In genomic region chr3:80285370-80285769, GRCh38 we compare ENCODE assay signal across 24 cellular contexts.
A peak's percentile ranks its signal among the peaks of the same experiment; 100 is the strongest.
DNase-seq lines count a peak whose midpoint lies in the region; ATAC-seq and TF ChIP-seq lines count a peak whose summit lies in the region.
"Had no signal": no experiment of that assay in that cellular context is flagged by ENCODE, and none has a peak within 500 bp of the region (broad histone marks: within the 10 kb centered on the region; RNA-seq: fewer than 3 reads in every experiment).

No MANE protein-coding gene starts in this region.

- TF ChIP-seq CTCF in choroid plexus epithelial cell (conservative IDR thresholded peaks at IDR 0.05; ENCODE audit: low read depth, low read length) (no peak), neural progenitor cell (IDR thresholded peaks at IDR 0.05) (no peak)

- H2AFZ ChIP-seq in neural progenitor cell (replicated peaks) = peak overlapping the region; percentile 76

- ATAC-seq in HG03565 (IDR thresholded peaks at IDR 0.05; ENCODE audit: unreplicated experiment) = no peak
- ATAC-seq: activated naive CD4-positive, alpha-beta T cell treated with anti-CD3 and anti-CD28 coated beads, Interleukin-2, amount 50 U/mL, for 72 hours; left ventricle myocardium superior; right cardiac atrium; SK-N-SH treated with all-trans-retinoic acid at 6 μM for 48 hours; stimulated activated memory B cell treated with anti-CD40 and anti-IgM and Interleukin-4, amounts not matched to agents 10 μg/mL and 1 μg/mL and 100 μg/mL, for 72 hours had no signal

- H3K9me3 ChIP-seq in neural progenitor cell (ENCODE audit: low read depth) = no peaks in the 10 kb centered on the region

- no peak overlapping the region for H3K4me3 ChIP-seq in choroid plexus epithelial cell (ENCODE audit: low read depth, low read length)
- H3K4me3 ChIP-seq in neural progenitor cell = no peak overlapping the region
- H3K4me3 ChIP-seq: dorsolateral prefrontal cortex had no signal

- H3F3A ChIP-seq in neural progenitor cell (ENCODE audit: low read depth) = no peaks in the 10 kb centered on the region

- no peaks in the 10 kb centered on the region for H3K36me3 ChIP-seq in neural progenitor cell

- H3K27me3 ChIP-seq in neural progenitor cell = no peaks in the 10 kb centered on the region
- H3K27me3 ChIP-seq: dorsolateral prefrontal cortex had no signal

- no peaks in the 10 kb centered on the region for H3K79me2 ChIP-seq in neural progenitor cell (ENCODE audit: low read depth)

- H3K4me1 Mint-ChIP-seq in neural progenitor cell = peaks cover 5% of the 10 kb centered on the region
- H3K4me1 Mint-ChIP-seq: activated B cell treated with CpG ODN at 0.5 μM for 24 hours; CD8-positive, alpha-beta memory T cell; stimulated activated memory B cell treated with anti-CD40 and anti-IgM and Interleukin-4, amounts not matched to agents 10 μg/mL and 1 μg/mL and 100 μg/mL, for 72 hours had no signal

- H3K36me3 Mint-ChIP-seq in neural progenitor cell = no peaks in the 10 kb centered on the region
- H3K36me3 Mint-ChIP-seq: brain; CD8-positive, alpha-beta memory T cell; stimulated activated memory B cell treated with anti-CD40 and anti-IgM and Interleukin-4, amounts not matched to agents 10 μg/mL and 1 μg/mL and 100 μg/mL, for 72 hours had no signal

- H3K4me3 Mint-ChIP-seq in neural progenitor cell = no peak overlapping the region
- H3K4me3 Mint-ChIP-seq: activated B cell treated with CpG ODN at 0.5 μM for 24 hours; activated T-helper 1 cell treated with anti-CD3 and anti-CD28 coated beads, Interleukin-12 subunit alpha, Interleukin-12 subunit beta, Interleukin-2, Interleukin-4 antibody, amounts not matched to agents 30 ng/mL and 10 ng/mL and 1 ng/mL, durations not matched to agents 14 hours and 24 hours and 36 hours; CD8-positive, alpha-beta memory T cell; stimulated activated memory B cell treated with anti-CD40 and anti-IgM and Interleukin-4, amounts not matched to agents 10 μg/mL and 1 μg/mL and 100 μg/mL, for 72 hours had no signal

- no peaks in the 10 kb centered on the region for H4K20me1 ChIP-seq in neural progenitor cell (ENCODE audit: low read depth)

- H3K27me3 Mint-ChIP-seq in neural progenitor cell (ENCODE audit: insufficient read depth, low read depth) = no peaks in the 10 kb centered on the region
- H3K27me3 Mint-ChIP-seq: activated B cell treated with CpG ODN at 0.5 μM for 24 hours; brain; CD8-positive, alpha-beta memory T cell; stimulated activated memory B cell treated with anti-CD40 and anti-IgM and Interleukin-4, amounts not matched to agents 10 μg/mL and 1 μg/mL and 100 μg/mL, for 72 hours had no signal

- no peak overlapping the region for H3K27ac Mint-ChIP-seq in neural progenitor cell
- H3K27ac Mint-ChIP-seq: activated B cell treated with CpG ODN at 0.5 μM for 24 hours; activated naive CD4-positive, alpha-beta T cell treated with anti-CD3 and anti-CD28 coated beads, Interleukin-2, amount 50 U/mL, for 72 hours; activated T-helper 1 cell treated with anti-CD3 and anti-CD28 coated beads, Interleukin-12 subunit alpha, Interleukin-12 subunit beta, Interleukin-2, Interleukin-4 antibody, amounts not matched to agents 30 ng/mL and 10 ng/mL and 1 ng/mL, durations not matched to agents 14 hours and 24 hours and 36 hours; CD8-positive, alpha-beta memory T cell; stimulated activated memory B cell treated with anti-CD40 and anti-IgM and Interleukin-4, amounts not matched to agents 10 μg/mL and 1 μg/mL and 100 μg/mL, for 72 hours had no signal

- H3K4me2 ChIP-seq in neural progenitor cell = peak overlapping the region; percentile 5

- H3K4me1 ChIP-seq in neural progenitor cell = peaks cover 7% of the 10 kb centered on the region

- H3K9ac ChIP-seq in neural progenitor cell = no peak overlapping the region

- H3K9me3 Mint-ChIP-seq in neural progenitor cell = no peaks in the 10 kb centered on the region
- H3K9me3 Mint-ChIP-seq: brain had no signal

- no peak overlapping the region for H3K27ac ChIP-seq in neural progenitor cell
- H3K27ac ChIP-seq: dorsolateral prefrontal cortex had no signal

- DNase-seq in H4 (ENCODE audit: low spot score) (peak; percentile 66), NCI-H69 (lab: John Stamatoyannopoulos, UW) (peak; percentile 11), choroid plexus epithelial cell (ENCODE audit: low read depth) (peak; percentile 84), neural progenitor cell (ENCODE audit: low spot score) (peak; percentile 4), NCI-H2196 treated with DMSO at 0.1 percent for 48 hours (lab: John Stamatoyannopoulos, UW; ENCODE audit: unreplicated experiment) (no peak), NCI-H82 (lab: John Stamatoyannopoulos, UW) (no peak)
- DNase-seq in activated CD4-positive, CD25-positive, alpha-beta regulatory T cell (lab: John Stamatoyannopoulos, UW) = no peak
- DNase-seq: activated B cell treated with CpG ODN at 0.5 μM for 24 hours; CD8-positive, alpha-beta memory T cell; DMS53; dorsolateral prefrontal cortex; KBM-7; left ventricle myocardium superior; NCI-H1092; NCI-H2171 treated with DMSO at 0.1 percent for 48 hours; NCI-H774; nucleus accumbens; right cardiac atrium had no signal

Comparison
In these comparisons a context has a peak if more than half of its experiments do, and no peak if none do; other contexts are left out.
1. DNase-seq: peak in H4 (single experiment), NCI-H69 (single experiment), choroid plexus epithelial cell (single experiment) and neural progenitor cell (single experiment); none in NCI-H2196 treated with DMSO at 0.1 percent for 48 hours (single experiment), activated CD4-positive, CD25-positive, alpha-beta regulatory T cell (0 of 4) and NCI-H82 (single experiment).